In genomic region chr7:28078036-28078901, GRCh38 we compare ENCODE assay signal across 8 cellular contexts.
DNase-seq lines count a peak whose midpoint lies in the region; ATAC-seq and TF ChIP-seq lines count a peak whose summit lies in the region.

No MANE protein-coding gene starts in this region.

- H4K20me1 ChIP-seq in OCI-LY1 (ENCODE audit: insufficient read depth, low read length): no peaks in the 10 kb centered on the region; the same call in 1 of the 2 replicates

- no peak overlapping the region for H3K9ac ChIP-seq in OCI-LY1 (ENCODE audit: low read length)

- peaks cover 20% of the 10 kb centered on the region for H3K4me1 Mint-ChIP-seq in glutamatergic neuron (ENCODE audit: low read depth, unreplicated experiment)

- no peak overlapping the region for H3K4me3 Mint-ChIP-seq in glutamatergic neuron (ENCODE audit: unreplicated experiment)

- TF ChIP-seq EP300 in sigmoid colon (IDR thresholded peaks at IDR 0.05): no peak

- DNase-seq in COLO829 (ENCODE audit: low spot score) (peak; percentile 58), HEK293T (ENCODE audit: extremely low spot score) (peak; percentile 60), glutamatergic neuron (peak; percentile 42), sigmoid colon (no peak), UCSD-AML1 (lab: John Stamatoyannopoulos, UW; ENCODE audit: unreplicated experiment) (no peak)
- peak; percentile 59 to 60 for DNase-seq in activated T-cell treated with anti-CD3 and anti-CD28 coated beads, Interleukin-2, amount 50 U/mL, for 48 hours

- CTCF ChIA-PET in HEK293T (lab: Yijun Ruan, JAX): interaction anchor here (0.7 to 2.1 kb wide), 8 partner anchors 10 to 882 kb away, joined by 3 to 27 read pairs (median 4); no protein-coding TSS in a partner anchor

- H3K36me3 Mint-ChIP-seq in glutamatergic neuron (ENCODE audit: unreplicated experiment): no peaks in the 10 kb centered on the region

- H3K9me3 ChIP-seq in OCI-LY1 (ENCODE audit: low read length) (no peaks in the 10 kb centered on the region), sigmoid colon (no peaks in the 10 kb centered on the region)

- H3K36me3 ChIP-seq in OCI-LY1 (ENCODE audit: insufficient read depth, low read length): no peaks in the 10 kb centered on the region
- H3K36me3 ChIP-seq in sigmoid colon: no peaks in the 10 kb centered on the region

- H3K27ac ChIP-seq in OCI-LY1 (ENCODE audit: low read depth, low read length, poor library complexity, severe bottlenecking) (no peak overlapping the region), sigmoid colon (peak overlapping the region in 2 of 4 donors; percentile 45 to 53)

- no peaks in the 10 kb centered on the region for H3F3A ChIP-seq in OCI-LY1 (ENCODE audit: insufficient read depth, low read length)

- no peaks in the 10 kb centered on the region for H3K79me2 ChIP-seq in OCI-LY1 (ENCODE audit: insufficient read depth, low read length)

- H3K27ac Mint-ChIP-seq in glutamatergic neuron (ENCODE audit: unreplicated experiment): no peak overlapping the region

- H3K27me3 ChIP-seq in OCI-LY1 (ENCODE audit: insufficient read depth, low read length) (no peaks in the 10 kb centered on the region), sigmoid colon (no peaks in the 10 kb centered on the region)

- intact Hi-C loops in sigmoid colon (cut with DNase I): loop anchor here (2.0 to 5.0 kb wide), 2 partner anchors 15 to 41 kb away; no protein-coding TSS in a partner anchor

- TF ChIP-seq CTCF in OCI-LY1 (IDR thresholded peaks at IDR 0.05; ENCODE audit: low read length) (peak; percentile 100), glutamatergic neuron (IDR thresholded peaks at IDR 0.05; ENCODE audit: partially characterized antibody, unreplicated experiment) (peak; percentile 94), sigmoid colon (IDR thresholded peaks at IDR 0.05) (peak; percentile 84 to 96 (median 89))

- peaks cover 2% of the 10 kb centered on the region for H3K27me3 Mint-ChIP-seq in glutamatergic neuron (ENCODE audit: unreplicated experiment)

- no peak for TF ChIP-seq POLR2A in sigmoid colon (IDR thresholded peaks at IDR 0.05)

- ATAC-seq in HG02973 (IDR thresholded peaks at IDR 0.05; ENCODE audit: unreplicated experiment): no peak

- no peak overlapping the region for H3K4me2 ChIP-seq in OCI-LY1 (ENCODE audit: low read length)

- H3K4me3 ChIP-seq in OCI-LY1 (ENCODE audit: low read depth, low read length, poor library complexity, severe bottlenecking) (no peak overlapping the region), sigmoid colon (no peak overlapping the region)

- H3K4me1 ChIP-seq in OCI-LY1 (ENCODE audit: insufficient read depth, low read length, severe bottlenecking): no peaks in the 10 kb centered on the region
- peaks cover 0 to 86% (median 52%) of the 10 kb centered on the region in 4 donors for H3K4me1 ChIP-seq in sigmoid colon

- POLR2A ChIA-PET in HEK293T (lab: Yijun Ruan, JAX): interaction anchor here (1.0 kb wide), 1 partner anchor 16 kb away, joined by 4 read pairs; no protein-coding TSS in a partner anchor

- H2AFZ ChIP-seq in OCI-LY1 (ENCODE audit: low read length): no peak overlapping the region

- H3K9me2 ChIP-seq in OCI-LY1 (ENCODE audit: low read depth, low read length): no peaks in the 10 kb centered on the region

- 35 to 38% methylated on average over 7 of the region's 7 CpGs for WGBS in sigmoid colon, 2 donors

- H3K9me3 Mint-ChIP-seq in glutamatergic neuron (ENCODE audit: unreplicated experiment): no peaks in the 10 kb centered on the region

TF ChIP-seq in HEK293T, 16 proteins besides CTCF, POLR2A, EP300 and RAD21:
- TF ChIP-seq CTBP1 (IDR thresholded peaks at IDR 0.05; ENCODE audit: borderline replicate concordance): no peak

Comparison
In these comparisons a context has a peak if more than half of its experiments do, and no peak if none do; other contexts are left out.
1. DNase-seq: peak in COLO829 (single experiment), HEK293T (single experiment), activated T-cell treated with anti-CD3 and anti-CD28 coated beads, Interleukin-2, amount 50 U/mL, for 48 hours (2 of 2) and glutamatergic neuron (single experiment); none in sigmoid colon (single experiment) and UCSD-AML1 (single experiment).
2. Peak in every context shown above with its lines, with median percentiles within 50 percentile points of each other: CTCF ChIP-seq.